ENCODE assay signal across 8 cellular contexts in genomic region chr19:2944775-2945574, GRCh38. TPM values are rescaled to one million over a fixed set of nuclear protein-coding genes. Genes with fewer than 3 reads are reported as not detected.
DNase-seq lines count a peak whose midpoint lies in the region; ATAC-seq and TF ChIP-seq lines count a peak whose summit lies in the region.

ZNF77 (minus strand) TSS chr19:2944971; CDS start chr19:2944840, 131 bp downstream.

- H3K27me3 ChIP-seq in DOHH2 (ENCODE audit: control insufficient read depth, low read length) (no peaks in the 10 kb centered on the region), GM23248 (replicated peaks; ENCODE audit: insufficient read depth) (no peaks in the 10 kb centered on the region)

- H3K4me2 ChIP-seq in DOHH2 (ENCODE audit: low read length) (peak within 1 kb of the TSS; percentile 72), GM23248 (ENCODE audit: unreplicated experiment) (peak within 1 kb of the TSS; percentile 88)

- 1 to 2% methylated on average over 65 to 72 of the region's 74 CpGs for WGBS in GM23248 (ENCODE audit: low coverage in 1 of 2, low lambda C conversion rate in 2 of 2, missing lambda C conversion rate in 2 of 2), 2 experiments

- no peak within 1 kb of the TSS for H3K27ac ChIP-seq in DOHH2 (ENCODE audit: low read depth, low read length)
- peak within 1 kb of the TSS; percentile 82 for H3K27ac ChIP-seq in GM23248

- ATAC-seq in naive thymus-derived CD8-positive, alpha-beta T cell, result peak; percentile 97 to 98
- peak; percentile 98 for ATAC-seq in stimulated activated naive B cell treated with anti-CD40 and anti-IgM and Interleukin-4, amounts not matched to agents 10 μg/mL and 1 μg/mL and 100 μg/mL, for 72 hours (replicated peaks)

- H3K9me3 Mint-ChIP-seq in naive thymus-derived CD8-positive, alpha-beta T cell, result no peaks in the 10 kb centered on the region
- no peaks in the 10 kb centered on the region for H3K9me3 Mint-ChIP-seq in stimulated activated naive B cell treated with anti-CD40 and anti-IgM and Interleukin-4, amounts not matched to agents 10 μg/mL and 1 μg/mL and 100 μg/mL, for 72 hours

- peak within 1 kb of the TSS; percentile 90 to 100 (median 98) for H3K27ac Mint-ChIP-seq in naive thymus-derived CD8-positive, alpha-beta T cell
- peak within 1 kb of the TSS; percentile 100 for H3K27ac Mint-ChIP-seq in stimulated activated naive B cell treated with anti-CD40 and anti-IgM and Interleukin-4, amounts not matched to agents 10 μg/mL and 1 μg/mL and 100 μg/mL, for 72 hours

- H3K9me2 ChIP-seq in DOHH2 (replicated peaks; ENCODE audit: control insufficient read depth, low read length), result no peaks in the 10 kb centered on the region
- no peaks in the 10 kb centered on the region for H3K9me2 ChIP-seq in GM23248 (ENCODE audit: insufficient read depth)

- in situ Hi-C loops in GM23248 (cut with MboI), result no loop called here

- peaks cover 13% of the 10 kb centered on the region for H3K4me1 ChIP-seq in DOHH2 (ENCODE audit: control insufficient read depth, low read length)
- peaks cover 4% of the 10 kb centered on the region; the same call in 1 of the 2 replicates for H3K4me1 ChIP-seq in GM23248 (ENCODE audit: insufficient read depth)

- H3K9ac ChIP-seq in GM23248, result peak within 1 kb of the TSS; percentile 87

- peaks cover 0 to 2% (median 0%) of the 10 kb centered on the region in 5 donors for H3K27me3 Mint-ChIP-seq in naive thymus-derived CD8-positive, alpha-beta T cell
- H3K27me3 Mint-ChIP-seq in stimulated activated naive B cell treated with anti-CD40 and anti-IgM and Interleukin-4, amounts not matched to agents 10 μg/mL and 1 μg/mL and 100 μg/mL, for 72 hours, result no peaks in the 10 kb centered on the region

- H3K36me3 ChIP-seq in DOHH2 (ENCODE audit: control insufficient read depth, low read length) (0 out of 2 replicates have a peak, but pooled peaks cover 4% of the 10 kb centered on the region), GM23248 (ENCODE audit: low read depth) (no peaks in the 10 kb centered on the region)

- peaks cover 15 to 47% (median 36%) of the 10 kb centered on the region in 4 donors for H3K4me1 Mint-ChIP-seq in naive thymus-derived CD8-positive, alpha-beta T cell
- H3K4me1 Mint-ChIP-seq in stimulated activated naive B cell treated with anti-CD40 and anti-IgM and Interleukin-4, amounts not matched to agents 10 μg/mL and 1 μg/mL and 100 μg/mL, for 72 hours, result peaks cover 14 to 49% of the 10 kb centered on the region in 2 donors

- peak within 1 kb of the TSS; percentile 89 for H2AFZ ChIP-seq in GM23248

- H3K4me3 Mint-ChIP-seq in naive thymus-derived CD8-positive, alpha-beta T cell, result peak within 1 kb of the TSS; percentile 95 to 98 (median 96)
- peak within 1 kb of the TSS; percentile 99 to 100 for H3K4me3 Mint-ChIP-seq in stimulated activated naive B cell treated with anti-CD40 and anti-IgM and Interleukin-4, amounts not matched to agents 10 μg/mL and 1 μg/mL and 100 μg/mL, for 72 hours

- H3K79me2 ChIP-seq in DOHH2 (ENCODE audit: control insufficient read depth, low read length) (peaks cover 18% of the 10 kb centered on the region), GM23248 (ENCODE audit: insufficient read depth) (peaks cover 13% of the 10 kb centered on the region)

- H3K9me3 ChIP-seq in DOHH2 (ENCODE audit: control insufficient read depth, insufficient read depth, low read length), result no peaks in the 10 kb centered on the region
- H3K9me3 ChIP-seq in GM23248 (ENCODE audit: low read depth), result no peaks in the 10 kb centered on the region

- H3F3A ChIP-seq in DOHH2 (ENCODE audit: control insufficient read depth, insufficient read depth), result 0 out of 2 replicates have a peak, but pooled peaks cover 4% of the 10 kb centered on the region
- H3F3A ChIP-seq in GM23248 (ENCODE audit: insufficient read depth), result no peaks in the 10 kb centered on the region

- POLR2A ChIA-PET in naive thymus-derived CD8-positive, alpha-beta T cell (lab: Charles Lee), result interaction anchor here (0.7 kb wide), 1 partner anchor 555 kb away, joined by 3 read pairs; no protein-coding TSS in a partner anchor

- peak within 1 kb of the TSS; percentile 78 for H3K4me3 ChIP-seq in DOHH2 (ENCODE audit: low read length)
- H3K4me3 ChIP-seq in GM23248, result peak within 1 kb of the TSS; percentile 98

- H4K20me1 ChIP-seq in DOHH2 (ENCODE audit: control insufficient read depth, insufficient read depth, low read depth, low read length) (peaks cover 7% of the 10 kb centered on the region; the same call in 1 of the 2 replicates), GM23248 (ENCODE audit: insufficient read depth) (no peaks in the 10 kb centered on the region)

- H3K36me3 Mint-ChIP-seq in naive thymus-derived CD8-positive, alpha-beta T cell, result no peaks in the 10 kb centered on the region
- peaks cover 6 to 14% of the 10 kb centered on the region in 2 donors for H3K36me3 Mint-ChIP-seq in stimulated activated naive B cell treated with anti-CD40 and anti-IgM and Interleukin-4, amounts not matched to agents 10 μg/mL and 1 μg/mL and 100 μg/mL, for 72 hours

- TF ChIP-seq CTCF in DOHH2 (IDR thresholded peaks at IDR 0.05; ENCODE audit: low read depth, low read length, poor library complexity, severe bottlenecking), result no peak

- peak; percentile 99 for DNase-seq in GM23248
- peak; percentile 99 for DNase-seq in Kasumi-1 (lab: John Stamatoyannopoulos, UW)
- peak; percentile 99 for DNase-seq in RPMI8226
- peak; percentile 97 for DNase-seq in activated T-helper 9 cell treated with anti-CD3 and anti-CD28 coated beads, Interleukin-2, amount 50 U/mL, for 16 hours (ENCODE audit: low read depth)
- peak; percentile 99 for DNase-seq in fibroblast of peridontal ligament (ENCODE audit: extremely low read depth)
- DNase-seq in naive thymus-derived CD8-positive, alpha-beta T cell, result peak; percentile 92 to 100 (median 99)
- DNase-seq in stimulated activated naive B cell treated with anti-CD40 and anti-IgM and Interleukin-4, amounts not matched to agents 10 μg/mL and 1 μg/mL and 100 μg/mL, for 72 hours, result peak; percentile 99

RNA-seq across cellular contexts. Expression of gene ZNF77, which starts in this region (rescaled TPM):
- 0.76 and 1.1 TPM in 2 replicates for total RNA-seq in GM23248 (2014; rRNA removed; shearing (Covaris generic))
- 1.2 TPM in 2 replicates for polyA plus RNA-seq in GM23248 (2016; fragmentation: Nextera tagmentation; extraction: Ambion mirVana)
- 1 to 10 TPM; 5.7 to 6.9 TPM for total RNA-seq in naive thymus-derived CD8-positive, alpha-beta T cell
- 1 to 10 TPM; 1.3 to 2.1 (median 1.7) TPM for polyA plus RNA-seq in naive thymus-derived CD8-positive, alpha-beta T cell
